1 cellular context compared by ENCODE assay signal in genomic region chr3:15629860-15630597, GRCh38.
TF ChIP-seq lines count a peak whose summit lies in the region.

No MANE protein-coding gene starts in this region.

TF ChIP-seq in K562, 482 proteins besides CTCF, POLR2A, EP300 and RAD21 (continued from another document and continues in another):
- no peak for TF ChIP-seq RNF219 (CRISPR knock-in tag; IDR thresholded peaks at IDR 0.05)
- no peak for TF ChIP-seq ZFP1 (CRISPR knock-in tag; IDR thresholded peaks at IDR 0.05)
- no peak for TF ChIP-seq SRSF9 (IDR thresholded peaks at IDR 0.05; ENCODE audit: borderline replicate concordance, low read depth, low read length)
- no peak for TF ChIP-seq ZBTB9 (CRISPR knock-in tag; IDR thresholded peaks at IDR 0.05)
- no peak for TF ChIP-seq SRSF3 (IDR thresholded peaks at IDR 0.05; ENCODE audit: insufficient read depth, low read length)
- 0 out of 2 replicates have a peak, but pooled peaks have one; percentile 11 for TF ChIP-seq CXXC5 (CRISPR knock-in tag; IDR thresholded peaks at IDR 0.05)
- TF ChIP-seq GATAD2B (IDR thresholded peaks at IDR 0.05; ENCODE audit: borderline replicate concordance) = peak; percentile 43; the same call in 1 of the 2 replicates
- peak; percentile 57; the same call in 1 of the 2 replicates for TF ChIP-seq RAD51 (IDR thresholded peaks at IDR 0.05; ENCODE audit: borderline replicate concordance, low read depth)
- TF ChIP-seq ZNF766 (CRISPR knock-in tag; conservative IDR thresholded peaks at IDR 0.05) = 0 out of 2 replicates have a peak, but pooled peaks have one; percentile 43
- no peak for TF ChIP-seq ESRRB (CRISPR knock-in tag; IDR thresholded peaks at IDR 0.05; ENCODE audit: borderline replicate concordance)
- peak; percentile 44; the same call in 1 of the 2 replicates for TF ChIP-seq SP1 (CRISPR knock-in tag; IDR thresholded peaks at IDR 0.05)
- no peak for TF ChIP-seq NR3C1 (CRISPR knock-in tag; IDR thresholded peaks at IDR 0.05)
- peak; percentile 44; the same call in 1 of the 2 replicates for TF ChIP-seq GABPB1 (CRISPR knock-in tag; IDR thresholded peaks at IDR 0.05)
- TF ChIP-seq PREB (CRISPR knock-in tag; IDR thresholded peaks at IDR 0.05) = 0 out of 2 replicates have a peak, but pooled peaks have one; percentile 43
- TF ChIP-seq L3MBTL2 (IDR thresholded peaks at IDR 0.05) = 0 out of 2 replicates have a peak, but pooled peaks have one; percentile 41
- peak in 1 of 2 experiments; percentile 13; a peak in 1 of 4 replicates for TF ChIP-seq TBL1XR1 (IDR thresholded peaks at IDR 0.05; ENCODE audit: low read length in 2 of 2)
- TF ChIP-seq SMC3 (conservative IDR thresholded peaks at IDR 0.05; ENCODE audit: insufficient read depth, low read depth, low read length) = peak; percentile 83
- peak; percentile 67 for TF ChIP-seq DEAF1 (CRISPR knock-in tag; IDR thresholded peaks at IDR 0.05)
- TF ChIP-seq ZC3H11A (IDR thresholded peaks at IDR 0.05; ENCODE audit: low read depth, low read length) = no peak
- TF ChIP-seq NRF1 (conservative IDR thresholded peaks at IDR 0.05 in 1 of 2, IDR thresholded peaks at IDR 0.05 in 1 of 2) = no peak
- no peak for TF ChIP-seq LEF1 (IDR thresholded peaks at IDR 0.05)
- TF ChIP-seq BHLHE40 (IDR thresholded peaks at IDR 0.05; ENCODE audit: low read length) = peak; percentile 80
- peak; percentile 36; the same call in 1 of the 2 replicates for TF ChIP-seq KLF16 (IDR thresholded peaks at IDR 0.05)
- TF ChIP-seq MNT (conservative IDR thresholded peaks at IDR 0.05) = peak; percentile 29 to 34; a peak in 1 of 4 replicates
- TF ChIP-seq FOS (IDR thresholded peaks at IDR 0.05; ENCODE audit: extremely low read depth, insufficient read length) = no peak
- no peak for TF ChIP-seq ETS1 (conservative IDR thresholded peaks at IDR 0.05; ENCODE audit: control insufficient read depth, low read depth, low read length)
- TF ChIP-seq POLR2H (tag; IDR thresholded peaks at IDR 0.05; ENCODE audit: low read depth) = no peak
- no peak for TF ChIP-seq ZNF431 (CRISPR knock-in tag; IDR thresholded peaks at IDR 0.05)
- peak; percentile 72; the same call in 1 of the 2 replicates for TF ChIP-seq CEBPG (CRISPR knock-in tag; IDR thresholded peaks at IDR 0.05)
- TF ChIP-seq CEBPG (tag; conservative IDR thresholded peaks at IDR 0.05 in 1 of 2, IDR thresholded peaks at IDR 0.05 in 1 of 2) = peak in 1 of 2 experiments; percentile 81; a peak in 3 of 4 replicates
- TF ChIP-seq CREM (IDR thresholded peaks at IDR 0.05; ENCODE audit: low read depth) = peak; percentile 42; the same call in 1 of the 2 replicates
- TF ChIP-seq ZZZ3 (IDR thresholded peaks at IDR 0.05) = no peak
- no peak for TF ChIP-seq PYGO2 (tag; IDR thresholded peaks at IDR 0.05)
- peak; percentile 20 for TF ChIP-seq TBP (optimal IDR thresholded peaks at IDR 0.05; ENCODE audit: low read depth, low read length)
- 0 out of 2 replicates have a peak, but pooled peaks have one; percentile 21 for TF ChIP-seq ETV5 (CRISPR knock-in tag; IDR thresholded peaks at IDR 0.05; ENCODE audit: low read depth)
- no peak for TF ChIP-seq STAT5A (IDR thresholded peaks at IDR 0.05; ENCODE audit: borderline replicate concordance, low read length)
- TF ChIP-seq TEAD2 (tag; IDR thresholded peaks at IDR 0.05) = no peak
- TF ChIP-seq CBX3 (IDR thresholded peaks at IDR 0.05; ENCODE audit: borderline replicate concordance in 1 of 2, low read length in 2 of 2) = peak in 1 of 2 experiments; percentile 50; a peak in 1 of 3 replicates
- peak; percentile 26; the same call in 1 of the 2 replicates for TF ChIP-seq TEAD4 (IDR thresholded peaks at IDR 0.05; ENCODE audit: low read length)
- no peak for TF ChIP-seq TEAD4 (CRISPR knock-in tag; IDR thresholded peaks at IDR 0.05; ENCODE audit: borderline replicate concordance)
- no peak for TF ChIP-seq ZNF699 (CRISPR knock-in tag; IDR thresholded peaks at IDR 0.05; ENCODE audit: insufficient replicate concordance)
- peak; percentile 57 for TF ChIP-seq FOSL1 (tag; conservative IDR thresholded peaks at IDR 0.05)
- peak; percentile 17; the same call in 1 of the 2 replicates for TF ChIP-seq PTRF (tag; IDR thresholded peaks at IDR 0.05)
- peak; percentile 24; the same call in 1 of the 2 replicates for TF ChIP-seq LCOR (CRISPR knock-in tag; IDR thresholded peaks at IDR 0.05)
- TF ChIP-seq ZNF780A (CRISPR knock-in tag; IDR thresholded peaks at IDR 0.05) = no peak
- TF ChIP-seq EHMT2 (IDR thresholded peaks at IDR 0.05) = peak; percentile 29; the same call in 1 of the 2 replicates
- no peak for TF ChIP-seq BCOR (IDR thresholded peaks at IDR 0.05)
- TF ChIP-seq NR2C2 (CRISPR knock-in tag; IDR thresholded peaks at IDR 0.05) = no peak
- TF ChIP-seq NR2C2 (tag; IDR thresholded peaks at IDR 0.05) = no peak
- TF ChIP-seq ZBTB34 (CRISPR knock-in tag; IDR thresholded peaks at IDR 0.05) = no peak
- TF ChIP-seq ARNT (IDR thresholded peaks at IDR 0.05) = peak in 1 of 2 experiments; percentile 54; a peak in 1 of 4 replicates
- TF ChIP-seq MITF (IDR thresholded peaks at IDR 0.05) = peak; percentile 78
- 0 out of 2 replicates have a peak, but pooled peaks have one; percentile 22 for TF ChIP-seq E4F1 (CRISPR knock-in tag; IDR thresholded peaks at IDR 0.05; ENCODE audit: borderline replicate concordance)
- TF ChIP-seq KAT7 (CRISPR knock-in tag; IDR thresholded peaks at IDR 0.05; ENCODE audit: borderline replicate concordance) = peak; percentile 68; the same call in 1 of the 2 replicates
- no peak for TF ChIP-seq TSC22D4 (tag; IDR thresholded peaks at IDR 0.05)
- no peak for TF ChIP-seq CSDE1 (IDR thresholded peaks at IDR 0.05)
- no peak for TF ChIP-seq CAMTA2 (CRISPR knock-in tag; conservative IDR thresholded peaks at IDR 0.05)
- TF ChIP-seq MAFK (IDR thresholded peaks at IDR 0.05; ENCODE audit: low read length) = 0 out of 2 replicates have a peak, but pooled peaks have one; percentile 2
- TF ChIP-seq HLTF (IDR thresholded peaks at IDR 0.05) = no peak; the same call in 1 of the 2 replicates
- TF ChIP-seq FOXK2 (conservative IDR thresholded peaks at IDR 0.05 in 1 of 2, IDR thresholded peaks at IDR 0.05 in 1 of 2; ENCODE audit: low read depth in 2 of 2) = 0 out of 4 replicates have a peak, but pooled peaks of 1 of the 2 experiments have one; percentile 12
- no peak for TF ChIP-seq ZBED1 (IDR thresholded peaks at IDR 0.05)
